In genomic region chr1:78005347-78005722, GRCh38 we compare ENCODE assay signal across 9 cellular contexts. TPM values are rescaled to one million over a fixed set of nuclear protein-coding genes. Genes with fewer than 3 reads are reported as not detected.
DNase-seq lines count a peak whose midpoint lies in the region; ATAC-seq, FAIRE-seq and TF ChIP-seq lines count a peak whose summit lies in the region.
"Had no signal": no experiment of that assay in that cellular context is flagged by ENCODE, and none has a peak within 500 bp of the region (broad histone marks: within the 10 kb centered on the region; RNA-seq: fewer than 3 reads in every experiment).

No MANE protein-coding gene starts in this region.

- H3K9me3 ChIP-seq in GM12878 (replicated peaks; ENCODE audit: control insufficient read depth, insufficient read depth, low read length) (no peaks in the 10 kb centered on the region), lower lobe of right lung (no peaks in the 10 kb centered on the region), transverse colon (no peaks in the 10 kb centered on the region)

- intact Hi-C loops in GM12878 (cut with micrococcal nuclease; ENCODE audit: unreplicated experiment): loop anchor here (2.0 to 10.0 kb wide), 3 partner anchors 19 to 647 kb away; partner anchors contain the start of gene ZZZ3
- intact Hi-C loops in lower lobe of right lung (cut with DNase I): no loop called here
- intact Hi-C loops in transverse colon (cut with DNase I; ENCODE audit: low total_unique reads): no loop called here

- H3K79me2 ChIP-seq in GM12878 (ENCODE audit: control insufficient read depth, insufficient read depth, low read length): peaks cover 47% of the 10 kb centered on the region

- no peaks in the 10 kb centered on the region for H3K9me3 Mint-ChIP-seq in activated T-cell treated with anti-CD3 and anti-CD28 coated beads, Interleukin-2, amount 50 U/mL, for 4 hours

- no peaks in the 10 kb centered on the region for H3K4me1 ChIP-seq in GM12878 (ENCODE audit: control insufficient read depth, insufficient read depth, low read length)
- peaks cover 11% of the 10 kb centered on the region for H3K4me1 ChIP-seq in lower lobe of right lung
- peaks cover 5 to 59% (median 30%) of the 10 kb centered on the region in 4 donors for H3K4me1 ChIP-seq in transverse colon

- H2AFZ ChIP-seq in GM12878 (ENCODE audit: control insufficient read depth, low read depth, low read length): peak overlapping the region; percentile 64

- 0% methylated on average over 1 of the region's 1 CpG for WGBS in GM12878 (ENCODE audit: insufficient coverage, insufficient replicate concordance, low lambda C conversion rate, missing lambda C conversion rate)
- 0% methylated on average over 1 of the region's 1 CpG for WGBS in transverse colon (ENCODE audit: low coverage in 1 of 2), 2 donors

- H4K20me1 ChIP-seq in GM12878 (ENCODE audit: control insufficient read depth, insufficient read depth): no peaks in the 10 kb centered on the region

- DNase-seq in activated T-cell treated with anti-CD3 and anti-CD28 coated beads, Interleukin-2, amount 50 U/mL, for 4 hours: no peak
- no peak for DNase-seq in activated T-cell treated with anti-CD3 and anti-CD28 coated beads, Interleukin-2, amount 50 U/mL, for 1 hour
- DNase-seq in GM12878 (ENCODE audit: low read depth, low spot score) (no peak), lower lobe of right lung (no peak), transverse colon (no peak), NCI-H1694 treated with DMSO at 0.1 percent for 48 hours (lab: John Stamatoyannopoulos, UW) (no peak), HCEC 1CT (no peak), OCI-M1 (lab: John Stamatoyannopoulos, UW) (no peak)
- DNase-seq: DMS79 had no signal

- H3K4me3 Mint-ChIP-seq in activated T-cell treated with anti-CD3 and anti-CD28 coated beads, Interleukin-2, amount 50 U/mL, for 4 hours: peak overlapping the region; percentile 90

- TF ChIP-seq CTCF in GM12878 (IDR thresholded peaks at IDR 0.05 in 2 of 3, conservative IDR thresholded peaks at IDR 0.05 in 1 of 3; ENCODE audit: control insufficient read depth in 2 of 3, extremely low read depth in 1 of 3, insufficient read depth in 1 of 3, low read depth in 3 of 3, low read length in 3 of 3) (no peak), lower lobe of right lung (IDR thresholded peaks at IDR 0.05) (no peak), transverse colon (IDR thresholded peaks at IDR 0.05) (no peak)

- peak; percentile 27 for FAIRE-seq in GM12878 (lab: Jason Lieb, UNC)

- H3K27me3 Mint-ChIP-seq in activated T-cell treated with anti-CD3 and anti-CD28 coated beads, Interleukin-2, amount 50 U/mL, for 4 hours (ENCODE audit: low read depth): peaks cover 2% of the 10 kb centered on the region

- H3K27ac ChIP-seq in GM12878 (ENCODE audit: control insufficient read depth, insufficient read depth): peak overlapping the region; percentile 94
- peak overlapping the region; percentile 89 for H3K27ac ChIP-seq in lower lobe of right lung
- H3K27ac ChIP-seq in transverse colon: peak overlapping the region; percentile 86 to 94 (median 92)

- POLR2A ChIA-PET in GM12878 (lab: Charles Lee): interaction anchor here (0.5 to 15.3 kb wide), 9 partner anchors 9 to 1097 kb away, joined by 3 to 312 read pairs (median 3); partner anchors contain the start of genes FUBP1, IFI44 and IFI44L

- H3K4me1 Mint-ChIP-seq in activated T-cell treated with anti-CD3 and anti-CD28 coated beads, Interleukin-2, amount 50 U/mL, for 4 hours (ENCODE audit: low read depth): peaks cover 50% of the 10 kb centered on the region

- H3K36me3 ChIP-seq in GM12878 (ENCODE audit: control insufficient read depth in 2 of 2, insufficient read depth in 2 of 2, low read length in 1 of 2): no peaks in the 10 kb centered on the region
- no peaks in the 10 kb centered on the region for H3K36me3 ChIP-seq in lower lobe of right lung
- H3K36me3 ChIP-seq in transverse colon: no peaks in the 10 kb centered on the region

- SMC1A ChIA-PET in GM12878 (lab: Charles Lee; ENCODE audit: uncharacterized antibody, unreplicated experiment): interaction anchor here (0.6 to 6.0 kb wide), 24 partner anchors 9 to 644 kb away, joined by 3 to 89 read pairs (median 4); partner anchors contain the start of genes FUBP1, IFI44, IFI44L and MIGA1

- TF ChIP-seq POLR2A in GM12878 (IDR thresholded peaks at IDR 0.05; ENCODE audit: low read depth, low read length) (no peak), transverse colon (IDR thresholded peaks at IDR 0.05) (no peak)

- H3K9ac ChIP-seq in GM12878 (ENCODE audit: control insufficient read depth, insufficient read depth, low read length): peak overlapping the region; percentile 83

- TF ChIP-seq EP300 in GM12878 (IDR thresholded peaks at IDR 0.05; ENCODE audit: borderline replicate concordance in 1 of 2, control insufficient read depth in 1 of 2, low read depth in 2 of 2, low read length in 2 of 2) (no peak), transverse colon (IDR thresholded peaks at IDR 0.05; ENCODE audit: low read depth) (no peak)

- no TSS peak for BruUV-seq in GM12878 (replicated peaks; lab: Mats Ljungman, UMichigan)

- no peak for ATAC-seq in activated T-cell treated with anti-CD3 and anti-CD28 coated beads, Interleukin-2, amount 50 U/mL, for 4 hours
- ATAC-seq in GM12878 (no peak; the same call in 2 of the 3 replicates), lower lobe of right lung (no peak)

- in situ Hi-C loops in GM12878 (cut with MboI): no loop called here
- in situ Hi-C loops in transverse colon (cut with MboI; ENCODE audit: low pct_ligation_motif_present in 1 of 4, low pct_unique_long_range_greater_than_20kb in 1 of 4, low sequenced_read_pairs in 3 of 4): no loop called here

- peak overlapping the region; percentile 82 for H3K4me2 ChIP-seq in GM12878 (ENCODE audit: control insufficient read depth, insufficient read depth)

- no peak for TF ChIP-seq RAD21 in GM12878 (IDR thresholded peaks at IDR 0.05; ENCODE audit: insufficient read depth, low read depth, low read length)

- CTCF ChIA-PET in GM12878 (lab: Yijun Ruan, JAX): interaction anchor here (0.9 to 5.5 kb wide), 11 partner anchors 10 to 612 kb away, joined by 3 to 73 read pairs (median 4); partner anchors contain the start of gene FUBP1

- H3K27me3 ChIP-seq in GM12878 (replicated peaks in 1 of 2; ENCODE audit: control insufficient read depth in 2 of 2, insufficient read depth in 2 of 2, low read length in 1 of 2) (no peaks in the 10 kb centered on the region), lower lobe of right lung (ENCODE audit: low read depth) (no peaks in the 10 kb centered on the region), transverse colon (no peaks in the 10 kb centered on the region)

- peak overlapping the region; percentile 78 for H3K4me3 ChIP-seq in GM12878
- H3K4me3 ChIP-seq in lower lobe of right lung: peak overlapping the region; percentile 63
- peak overlapping the region; percentile 10 to 59 (median 52) for H3K4me3 ChIP-seq in transverse colon

- RAD21 ChIA-PET in GM12878 (lab: Charles Lee; ENCODE audit: unreplicated experiment): interaction anchor here (1.0 to 9.9 kb wide), 10 partner anchors 27 to 621 kb away, joined by 3 to 158 read pairs (median 4); partner anchors contain the start of genes FUBP1 and IFI44L

- H3K36me3 Mint-ChIP-seq in activated T-cell treated with anti-CD3 and anti-CD28 coated beads, Interleukin-2, amount 50 U/mL, for 4 hours (ENCODE audit: insufficient read depth): no peaks in the 10 kb centered on the region

RNA-seq across cellular contexts. Expression of gene DNAJB4, which starts 0.6 kb away (rescaled TPM):
- total RNA-seq in activated T-cell treated with anti-CD3 and anti-CD28 coated beads, Interleukin-2, amount 50 U/mL, for 4 hours: 1 to 10 TPM; 5.4 to 6.6 (median 5.5) TPM
- total RNA-seq in GM12878 (2013; cell fraction: nucleolus; rRNA removed): 19.7 and 20.8 TPM in 2 replicates
- total RNA-seq in GM12878 (2014; rRNA removed): 5.3 and 6.9 TPM in 2 replicates
- 6.2 and 6.5 TPM in 2 replicates for total RNA-seq in GM12878 (2014; rRNA removed; fragmentation: Illumina TruSeq; extraction: Trizol)
- total RNA-seq in GM12878 (2021): 7.3 and 7.6 TPM in 2 replicates
- 1.5 TPM for polyA plus RNA-seq in GM12878 (2011; ENCODE audit: low read depth)
- polyA plus RNA-seq in GM12878 (2011; rRNA removed): 6.6 and 13.6 TPM in 2 replicates
- polyA plus RNA-seq in GM12878 (2011; cell fraction: cytosol; rRNA removed): 2.0 TPM in 2 replicates
- 6.0 and 6.3 TPM in 2 replicates for polyA plus RNA-seq in GM12878 (2011; cell fraction: nucleus; rRNA removed)
- 4.4 and 7.0 TPM in 2 replicates for polyA plus RNA-seq in GM12878 (2012)
- 6.5 and 8.8 TPM in 2 replicates for polyA plus RNA-seq in GM12878 (2014; fragmentation: Illumina TruSeq; extraction: Trizol)
- 1 to 10 TPM; 3.8 to 5.1 TPM for polyA plus RNA-seq in GM12878 (2014; fragmentation: Nextera tagmentation; extraction: Ambion mirVana)
- 5.9 and 8.1 TPM in 2 replicates for polyA plus RNA-seq in GM12878 (2014; rRNA removed)
- 10 to 100 TPM; 10.1 to 10.5 TPM for polyA plus RNA-seq in GM12878 (2016; fragmentation: Nextera tagmentation; extraction: Ambion mirVana)
- polyA minus RNA-seq in GM12878 (2011; rRNA and poly(A)+ RNA removed): 5.0 and 7.6 TPM in 2 replicates
- 1.9 and 2.7 TPM in 2 replicates for polyA minus RNA-seq in GM12878 (2011; cell fraction: cytosol; rRNA and poly(A)+ RNA removed)
- polyA minus RNA-seq in GM12878 (2011; cell fraction: nucleus; rRNA and poly(A)+ RNA removed): 6.5 and 15.7 TPM in 2 replicates
- total RNA-seq in lower lobe of right lung: 29.0 TPM
- total RNA-seq in transverse colon: 10 to 100 TPM in 2 of 4 donors, 1 to 10 TPM in 2; 4.0 to 30.2 (median 16.9) TPM

RNA-seq across cellular contexts. Expression of gene FUBP1, which starts 26.5 kb away (rescaled TPM):
- 100 to 1,000 TPM; 262 to 285 (median 277) TPM for total RNA-seq in activated T-cell treated with anti-CD3 and anti-CD28 coated beads, Interleukin-2, amount 50 U/mL, for 4 hours
- total RNA-seq in GM12878 (2013; cell fraction: nucleolus; rRNA removed): 1,069 and 1,115 TPM in 2 replicates
- total RNA-seq in GM12878 (2014; rRNA removed) (186 and 207 TPM in 2 replicates), GM12878 (2014; rRNA removed; fragmentation: Illumina TruSeq; extraction: Trizol) (244 and 247 TPM in 2 replicates), GM12878 (2021) (184 and 196 TPM in 2 replicates), lower lobe of right lung (96.6 TPM), transverse colon (100 to 1,000 TPM in 2 of 4 donors, 10 to 100 TPM in 2; 81.8 to 176 (median 101) TPM)
- 100 TPM for polyA plus RNA-seq in GM12878 (2011; ENCODE audit: low read depth)
- polyA plus RNA-seq in GM12878 (2011; rRNA removed) (343 and 471 TPM in 2 replicates), GM12878 (2014; fragmentation: Illumina TruSeq; extraction: Trizol) (209 and 221 TPM in 2 replicates), GM12878 (2014; fragmentation: Nextera tagmentation; extraction: Ambion mirVana) (100 to 1,000 TPM; 110 to 114 TPM), GM12878 (2014; rRNA removed) (219 and 248 TPM in 2 replicates), GM12878 (2016; fragmentation: Nextera tagmentation; extraction: Ambion mirVana) (100 to 1,000 TPM; 136 to 142 TPM)
- polyA plus RNA-seq in GM12878 (2011; cell fraction: cytosol; rRNA removed): 135 and 172 TPM in 2 replicates
- 1,076 and 1,106 TPM in 2 replicates for polyA plus RNA-seq in GM12878 (2011; cell fraction: nucleus; rRNA removed)
- polyA plus RNA-seq in GM12878 (2012): 110 and 134 TPM in 2 replicates
- 206 and 246 TPM in 2 replicates for polyA minus RNA-seq in GM12878 (2011; rRNA and poly(A)+ RNA removed)
- polyA minus RNA-seq in GM12878 (2011; cell fraction: cytosol; rRNA and poly(A)+ RNA removed): 89.7 and 89.8 TPM in 2 replicates
- 400 and 534 TPM in 2 replicates for polyA minus RNA-seq in GM12878 (2011; cell fraction: nucleus; rRNA and poly(A)+ RNA removed)

RNA-seq across cellular contexts. Expression of gene GIPC2, which starts 40.4 kb away (rescaled TPM):
- under 1 TPM in 2 of 3 donors, not detected in 1; 0.11 to 0.35 TPM for total RNA-seq in activated T-cell treated with anti-CD3 and anti-CD28 coated beads, Interleukin-2, amount 50 U/mL, for 4 hours
- total RNA-seq in GM12878 (2013; cell fraction: nucleolus; rRNA removed): 0.12 TPM in 1 of 2 replicates, not detected in the other
- total RNA-seq in GM12878 (2014; rRNA removed) (0.05 TPM in 1 of 2 replicates, not detected in the other), GM12878 (2014; rRNA removed; fragmentation: Illumina TruSeq; extraction: Trizol) (0.09 TPM in 2 replicates), GM12878 (2021) (0.08 and 0.11 TPM in 2 replicates), lower lobe of right lung (2.9 TPM), transverse colon (10 to 100 TPM; 14.2 to 40.1 (median 24.1) TPM)
- polyA plus RNA-seq in GM12878 (2011; ENCODE audit: low read depth): not detected
- polyA plus RNA-seq in GM12878 (2011; rRNA removed) (0.04 and 0.33 TPM in 2 replicates), GM12878 (2014; fragmentation: Illumina TruSeq; extraction: Trizol) (0.03 TPM in 1 of 2 replicates, not detected in the other), GM12878 (2014; fragmentation: Nextera tagmentation; extraction: Ambion mirVana) (under 1 TPM; 0.04 to 0.10 TPM), GM12878 (2014; rRNA removed) (0.04 and 0.08 TPM in 2 replicates), GM12878 (2016; fragmentation: Nextera tagmentation; extraction: Ambion mirVana) (under 1 TPM in 1 of 2 experiments, not detected in 1; 0.23 TPM)
- polyA plus RNA-seq in GM12878 (2011; cell fraction: cytosol; rRNA removed): not detected in 2 replicates
- 0.03 TPM in 1 of 2 replicates, not detected in the other for polyA plus RNA-seq in GM12878 (2011; cell fraction: nucleus; rRNA removed)
- polyA plus RNA-seq in GM12878 (2012): not detected in 2 replicates
- polyA minus RNA-seq in GM12878 (2011; rRNA and poly(A)+ RNA removed): not detected in 2 replicates
- not detected in 2 replicates for polyA minus RNA-seq in GM12878 (2011; cell fraction: cytosol; rRNA and poly(A)+ RNA removed)
- not detected in 2 replicates for polyA minus RNA-seq in GM12878 (2011; cell fraction: nucleus; rRNA and poly(A)+ RNA removed)
